Comparison of ENCODE assay signal across 23 cellular contexts in the genomic region with DNA sequence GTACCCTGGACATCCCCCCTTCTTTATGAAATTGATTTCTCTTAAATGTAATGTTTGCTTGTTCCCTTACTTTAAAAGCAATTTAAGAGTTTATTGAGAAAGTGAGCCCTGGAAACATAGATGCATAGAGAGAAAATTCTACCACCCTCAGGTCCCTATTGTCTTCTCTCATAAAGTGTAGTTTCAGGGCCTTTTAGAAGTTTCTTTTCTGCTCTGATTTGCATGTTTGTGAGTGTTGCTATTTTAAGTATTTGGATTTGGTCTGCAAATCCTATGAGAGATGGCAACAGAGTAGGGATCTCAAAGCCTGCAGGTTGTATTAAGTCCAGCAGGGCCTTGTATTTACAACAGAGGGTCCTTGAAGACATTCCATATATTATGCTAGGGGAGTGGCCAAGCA. TPM values are rescaled to one million over a fixed set of nuclear protein-coding genes. Genes with fewer than 3 reads are reported as not detected.
DNase-seq lines count a peak whose midpoint lies in the region; ATAC-seq and TF ChIP-seq lines count a peak whose summit lies in the region.
"Had no signal": no experiment of that assay in that cellular context is flagged by ENCODE, and none has a peak within 500 bp of the region (broad histone marks: within the 10 kb centered on the region; RNA-seq: fewer than 3 reads in every experiment).

No MANE protein-coding gene starts in this region.

- H3K79me2 ChIP-seq in SU-DHL-6 (ENCODE audit: insufficient read depth, low read length): no peaks in the 10 kb centered on the region

- no peak for TF ChIP-seq CTCF in GM13976 (IDR thresholded peaks at IDR 0.05; ENCODE audit: borderline replicate concordance, control extremely low read depth, extremely low read depth, insufficient read depth, missing control alignments)
- no peak for TF ChIP-seq CTCF in SU-DHL-6 (IDR thresholded peaks at IDR 0.05; ENCODE audit: insufficient read depth, low read length, poor library complexity, severe bottlenecking)
- no peak for TF ChIP-seq CTCF in MCF 10A (IDR thresholded peaks at IDR 0.05; ENCODE audit: unreplicated experiment)
- TF ChIP-seq CTCF in mucosa of descending colon (IDR thresholded peaks at IDR 0.05): no peak

- intact Hi-C loops in MCF 10A (cut with micrococcal nuclease) (loop anchor here (10.0 kb wide), 1 partner anchor 284 kb away; no protein-coding TSS in a partner anchor), mucosa of descending colon (cut with DNase I, micrococcal nuclease) (loop anchor here in 1 of 2 donors (10.0 kb wide), 1 partner anchor 46 kb away; no protein-coding TSS in a partner anchor)

- no peak overlapping the region for H3K27ac Mint-ChIP-seq in MCF 10A (ENCODE audit: low read depth, unreplicated experiment)
- H3K27ac Mint-ChIP-seq: CD8-positive, alpha-beta memory T cell; H9; HFFc6; IgD-negative memory B cell had no signal

- no peaks in the 10 kb centered on the region for H3K27me3 ChIP-seq in SU-DHL-6 (ENCODE audit: low read length)

- no peaks in the 10 kb centered on the region for H3K9me2 ChIP-seq in SU-DHL-6 (replicated peaks; ENCODE audit: insufficient read depth, low read length)

- no peaks in the 10 kb centered on the region for H3K36me3 ChIP-seq in SU-DHL-6 (ENCODE audit: low read length)
- H3K36me3 ChIP-seq in mucosa of descending colon (ENCODE audit: low read depth): no peaks in the 10 kb centered on the region

- H3K27me3 Mint-ChIP-seq in MCF 10A (ENCODE audit: insufficient read depth, unreplicated experiment): no peaks in the 10 kb centered on the region
- H3K27me3 Mint-ChIP-seq: CD8-positive, alpha-beta memory T cell; IgD-negative memory B cell had no signal

- no peaks in the 10 kb centered on the region for H4K20me1 ChIP-seq in SU-DHL-6 (ENCODE audit: low read depth, low read length)

- H3K4me1 ChIP-seq in mucosa of descending colon (ENCODE audit: low read depth): peaks cover 10% of the 10 kb centered on the region

- no peaks in the 10 kb centered on the region for H3K4me1 Mint-ChIP-seq in MCF 10A (ENCODE audit: insufficient read depth, unreplicated experiment)

- H3K9me3 ChIP-seq in SU-DHL-6 (ENCODE audit: insufficient read depth, low read length) (no peaks in the 10 kb centered on the region), mucosa of descending colon (no peaks in the 10 kb centered on the region)

- peak overlapping the region; percentile 40 for H3K4me2 ChIP-seq in SU-DHL-6 (ENCODE audit: low read depth, low read length, poor library complexity, severe bottlenecking)

- no peak overlapping the region for H3K4me3 ChIP-seq in SU-DHL-6 (ENCODE audit: insufficient read depth, low read length, poor library complexity, severe bottlenecking)
- H3K4me3 ChIP-seq in mucosa of descending colon: no peak overlapping the region
- H3K4me3 ChIP-seq: SK-N-MC had no signal

- in situ Hi-C loops in GM13976 (cut with MboI; ENCODE audit: low sequenced_read_pairs, unreplicated experiment): loop anchor here (25.0 kb wide), 1 partner anchor 276 kb away; no protein-coding TSS in a partner anchor

- no peaks in the 10 kb centered on the region for H3K9me3 Mint-ChIP-seq in MCF 10A (ENCODE audit: unreplicated experiment)
- H3K9me3 Mint-ChIP-seq: CD8-positive, alpha-beta memory T cell; H9; HFFc6; IgD-negative memory B cell had no signal

- peak overlapping the region; percentile 19; the same call in 1 of the 2 replicates for H3K9ac ChIP-seq in SU-DHL-6 (ENCODE audit: low read length)

- H3K4me3 Mint-ChIP-seq in MCF 10A (ENCODE audit: unreplicated experiment): no peak overlapping the region
- H3K4me3 Mint-ChIP-seq: CD8-positive, alpha-beta memory T cell; H9; HFFc6; IgD-negative memory B cell had no signal

- no TSS peak for BruUV-seq in MCF 10A (replicated peaks; lab: Mats Ljungman, UMichigan)

- ATAC-seq in GM21529 (IDR thresholded peaks at IDR 0.05; ENCODE audit: unreplicated experiment): peak; percentile 51
- ATAC-seq in mucosa of descending colon: no peak
- ATAC-seq: PC-3 had no signal

- H3K36me3 Mint-ChIP-seq in MCF 10A (ENCODE audit: insufficient read depth, unreplicated experiment): no peaks in the 10 kb centered on the region
- H3K36me3 Mint-ChIP-seq: CD8-positive, alpha-beta memory T cell; IgD-negative memory B cell had no signal

- POLR2A ChIA-PET in MCF 10A (lab: Yijun Ruan, JAX): no interaction called here

- no peak overlapping the region for H2AFZ ChIP-seq in SU-DHL-6 (ENCODE audit: low read depth, low read length, severe bottlenecking)

- peak; percentile 47 for DNase-seq in GM13976 (ENCODE audit: low spot score)
- no peak for DNase-seq in MCF 10A (ENCODE audit: unreplicated experiment)
- no peak for DNase-seq in SKM-1 treated with dmso at 0.1 percent for 144 hours (lab: John Stamatoyannopoulos, UW; ENCODE audit: unreplicated experiment)
- DNase-seq in mucosa of descending colon: no peak
- DNase-seq in cortex of kidney (lab: John Stamatoyannopoulos, UW): no peak
- DNase-seq: C1 segment of cervical spinal cord; Calu3; CD8-positive, alpha-beta memory T cell; DMS153; H9; HFFc6; Karpas-422; NCI-H1417; NCI-H1694 treated with DMSO at 0.1 percent for 48 hours; NCI-H446; PC-3; Right ventricle myocardium superior had no signal

- CTCF ChIA-PET in MCF 10A (lab: Yijun Ruan, JAX): interaction anchor here (0.9 kb wide), 1 partner anchor 157 kb away, joined by 3 read pairs; no protein-coding TSS in a partner anchor

- H3F3A ChIP-seq in SU-DHL-6 (ENCODE audit: insufficient read depth): no peaks in the 10 kb centered on the region

- H3K27ac ChIP-seq in SU-DHL-6 (ENCODE audit: low read depth, low read length): peak overlapping the region; percentile 22; the same call in 1 of the 2 replicates
- H3K27ac ChIP-seq: SK-N-MC had no signal

RNA-seq across cellular contexts. Expression of gene IL37, which starts 22.6 kb away (rescaled TPM):
- total RNA-seq in MCF 10A (2022) (not detected in 2 replicates), mucosa of descending colon (under 1 TPM in 2 of 3 donors, not detected in 1; 0.67 to 0.82 TPM)
- total RNA-seq: CD8-positive, alpha-beta memory T cell; G401; H9; HFFc6; Right ventricle myocardium superior; T-helper 2 cell treated with Interferon-gamma antibody and Interleukin-4, amounts not matched to agents 100 ng/mL and 5 ng/mL, for 36 hours had no signal

RNA-seq across cellular contexts. Expression of gene IL1B, which starts 51.8 kb away (rescaled TPM):
- total RNA-seq in MCF 10A (2022) (5.4 and 5.5 TPM in 2 replicates), mucosa of descending colon (1 to 10 TPM; 2.1 to 6.4 (median 4.2) TPM)
- total RNA-seq: CD8-positive, alpha-beta memory T cell; G401; H9; T-helper 2 cell treated with Interferon-gamma antibody and Interleukin-4, amounts not matched to agents 100 ng/mL and 5 ng/mL, for 36 hours had no signal
